In the genomic region with DNA sequence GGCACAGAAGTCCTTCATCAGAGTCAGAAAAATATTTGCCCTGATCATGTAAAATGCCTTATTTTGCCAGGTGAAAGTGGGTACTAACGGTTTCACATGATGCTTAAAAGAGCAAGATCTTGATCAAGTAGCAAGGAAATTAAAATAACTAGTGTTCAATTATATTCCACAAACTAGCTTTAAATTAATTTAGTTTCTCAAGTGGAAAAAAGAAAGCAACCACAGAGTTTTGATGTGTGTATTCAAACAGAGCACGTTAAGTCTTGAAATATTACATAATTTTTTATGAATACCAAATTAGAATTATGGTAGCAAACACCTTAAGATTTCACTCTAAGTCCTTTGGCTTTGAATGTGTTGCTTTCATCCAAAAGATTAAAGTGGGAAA, we compare ENCODE assay signal across 1 cellular context.
TF ChIP-seq lines count a peak whose summit lies in the region.

No MANE protein-coding gene starts in this region.

TF ChIP-seq in HepG2, 621 proteins besides CTCF, POLR2A, EP300 and RAD21 (continued from another document):
- TF ChIP-seq, protein P1, sequence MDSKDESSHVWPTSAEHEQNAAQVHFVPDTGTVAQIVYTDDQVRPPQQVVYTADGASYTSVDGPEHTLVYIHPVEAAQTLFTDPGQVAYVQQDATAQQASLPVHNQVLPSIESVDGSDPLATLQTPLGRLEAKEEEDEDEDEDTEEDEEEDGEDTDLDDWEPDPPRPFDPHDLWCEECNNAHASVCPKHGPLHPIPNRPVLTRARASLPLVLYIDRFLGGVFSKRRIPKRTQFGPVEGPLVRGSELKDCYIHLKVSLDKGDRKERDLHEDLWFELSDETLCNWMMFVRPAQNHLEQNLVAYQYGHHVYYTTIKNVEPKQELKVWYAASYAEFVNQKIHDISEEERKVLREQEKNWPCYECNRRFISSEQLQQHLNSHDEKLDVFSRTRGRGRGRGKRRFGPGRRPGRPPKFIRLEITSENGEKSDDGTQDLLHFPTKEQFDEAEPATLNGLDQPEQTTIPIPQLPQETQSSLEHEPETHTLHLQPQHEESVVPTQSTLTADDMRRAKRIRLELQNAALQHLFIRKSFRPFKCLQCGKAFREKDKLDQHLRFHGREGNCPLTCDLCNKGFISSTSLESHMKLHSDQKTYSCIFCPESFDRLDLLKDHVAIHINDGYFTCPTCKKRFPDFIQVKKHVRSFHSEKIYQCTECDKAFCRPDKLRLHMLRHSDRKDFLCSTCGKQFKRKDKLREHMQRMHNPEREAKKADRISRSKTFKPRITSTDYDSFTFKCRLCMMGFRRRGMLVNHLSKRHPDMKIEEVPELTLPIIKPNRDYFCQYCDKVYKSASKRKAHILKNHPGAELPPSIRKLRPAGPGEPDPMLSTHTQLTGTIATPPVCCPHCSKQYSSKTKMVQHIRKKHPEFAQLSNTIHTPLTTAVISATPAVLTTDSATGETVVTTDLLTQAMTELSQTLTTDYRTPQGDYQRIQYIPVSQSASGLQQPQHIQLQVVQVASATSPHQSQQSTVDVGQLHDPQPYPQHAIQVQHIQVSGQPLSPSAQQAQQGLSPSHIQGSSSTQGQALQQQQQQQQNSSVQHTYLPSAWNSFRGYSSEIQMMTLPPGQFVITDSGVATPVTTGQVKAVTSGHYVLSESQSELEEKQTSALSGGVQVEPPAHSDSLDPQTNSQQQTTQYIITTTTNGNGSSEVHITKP (CRISPR knock-in tag; IDR thresholded peaks at IDR 0.05; ENCODE audit: low read depth) = no peak
- TF ChIP-seq SIN3B (IDR thresholded peaks at IDR 0.05; ENCODE audit: low read length) (no peak), ZFYVE20 (CRISPR knock-in tag; IDR thresholded peaks at IDR 0.05; ENCODE audit: borderline replicate concordance, low read depth) (no peak)
